ENCODE assay signal across 12 cellular contexts in genomic region chr11:111447931-111448330, GRCh38.
DNase-seq lines count a peak whose midpoint lies in the region; TF ChIP-seq lines count a peak whose summit lies in the region.
"Had no signal": no experiment of that assay in that cellular context is flagged by ENCODE, and none has a peak within 500 bp of the region (broad histone marks: within the 10 kb centered on the region; RNA-seq: fewer than 3 reads in every experiment).

No MANE protein-coding gene starts in this region.

- no peaks in the 10 kb centered on the region for H3K4me1 ChIP-seq in osteoblast (ENCODE audit: insufficient read depth, low read length)
- H3K4me1 ChIP-seq in PC-9 (replicated peaks; ENCODE audit: insufficient read depth), result no peaks in the 10 kb centered on the region
- H3K4me1 ChIP-seq: HAP-1 had no signal

- POLR2A ChIA-PET in PC-9 (lab: Charles Lee; ENCODE audit: unreplicated experiment), result no interaction called here

- H3K36me3 ChIP-seq in osteoblast (ENCODE audit: insufficient read depth, low read length) (no peaks in the 10 kb centered on the region), PC-9 (ENCODE audit: low read depth) (no peaks in the 10 kb centered on the region)
- H3K36me3 ChIP-seq: HAP-1 had no signal

- H3K27ac ChIP-seq in VCaP, result peak overlapping the region; percentile 9; the same call in 1 of the 2 replicates
- H3K27ac ChIP-seq in osteoblast (ENCODE audit: low read depth, low read length), result no peak overlapping the region
- no peak overlapping the region for H3K27ac ChIP-seq in PC-9
- H3K27ac ChIP-seq: 22Rv1 had no signal

- no peaks in the 10 kb centered on the region for H3K9me3 ChIP-seq in osteoblast (ENCODE audit: low read depth, low read length)
- no peaks in the 10 kb centered on the region for H3K9me3 ChIP-seq in PC-9 (ENCODE audit: insufficient read depth, low read depth)
- H3K9me3 ChIP-seq: HAP-1 had no signal

- no peak overlapping the region for H3K4me3 ChIP-seq in osteoblast (ENCODE audit: insufficient read depth, low read length)
- H3K4me3 ChIP-seq in PC-9, result no peak overlapping the region
- H3K4me3 ChIP-seq: HAP-1 had no signal

- TF ChIP-seq CTCF in VCaP (conservative IDR thresholded peaks at IDR 0.05), result no peak
- TF ChIP-seq CTCF in osteoblast (IDR thresholded peaks at IDR 0.05; ENCODE audit: extremely low read depth, low read depth, low read length), result no peak
- TF ChIP-seq CTCF in type B pancreatic cell (conservative IDR thresholded peaks at IDR 0.05), result no peak
- no peak for TF ChIP-seq CTCF in PC-9 (conservative IDR thresholded peaks at IDR 0.05)
- no peak for TF ChIP-seq CTCF in GM13977 (IDR thresholded peaks at IDR 0.05; ENCODE audit: extremely low read depth, insufficient read depth, missing control alignments)

- CTCF ChIA-PET in PC-9 (lab: Charles Lee), result no interaction called here

- H3K4me3 Mint-ChIP-seq in type B pancreatic cell, result no peak overlapping the region
- H3K4me3 Mint-ChIP-seq: CD14-positive monocyte had no signal

- H4K20me1 ChIP-seq in osteoblast (ENCODE audit: insufficient read depth, low read length) (no peaks in the 10 kb centered on the region), PC-9 (ENCODE audit: insufficient read depth) (no peaks in the 10 kb centered on the region)

- H3K4me2 ChIP-seq in osteoblast (ENCODE audit: insufficient read depth, low read length) (no peak overlapping the region), PC-9 (no peak overlapping the region)

- BruUV-seq in PC-9 (replicated peaks; lab: Mats Ljungman, UMichigan), result no TSS peak

- H3K27me3 ChIP-seq in osteoblast (ENCODE audit: insufficient read depth, low read length), result peaks cover 4% of the 10 kb centered on the region
- no peaks in the 10 kb centered on the region for H3K27me3 ChIP-seq in PC-9 (ENCODE audit: insufficient read depth, low read depth)

- H2AFZ ChIP-seq in osteoblast (ENCODE audit: low read length) (no peak overlapping the region), PC-9 (no peak overlapping the region)

- no peaks in the 10 kb centered on the region for H3K9me3 Mint-ChIP-seq in type B pancreatic cell

- DNase-seq in DMS 273 (lab: John Stamatoyannopoulos, UW; ENCODE audit: unreplicated experiment) (peak; percentile 57), DMS 273 treated with DMSO at 0.1 percent for 48 hours (lab: John Stamatoyannopoulos, UW) (no peak), osteoblast (ENCODE audit: insufficient read length, low spot score, missing footprints) (peak; percentile 49), type B pancreatic cell (ENCODE audit: extremely low spot score, unreplicated experiment) (no peak), PC-9 (no peak), GM13977 (ENCODE audit: low spot score) (no peak)
- DNase-seq: DMS79, GOT3 had no signal

- in situ Hi-C loops in GM13977 (cut with MboI; ENCODE audit: low pct_unique_long_range_greater_than_20kb, low sequenced_read_pairs, unreplicated experiment), result loop anchor here (25.0 kb wide), 1 partner anchor 1011 kb away; the partner anchor contains the start of gene FDX1

- no peaks in the 10 kb centered on the region for H3K36me3 Mint-ChIP-seq in type B pancreatic cell
- H3K36me3 Mint-ChIP-seq: CD14-positive monocyte had no signal

- intact Hi-C loops in PC-9 (cut with micrococcal nuclease; ENCODE audit: unreplicated experiment), result loop anchor here (5.0 kb wide), 2 partner anchors 1001 to 1016 kb away; no protein-coding TSS in a partner anchor

- H3K27me3 Mint-ChIP-seq in type B pancreatic cell, result peaks cover 10% of the 10 kb centered on the region

- no peaks in the 10 kb centered on the region for H3K79me2 ChIP-seq in osteoblast (ENCODE audit: insufficient read depth, low read length)
- H3K79me2 ChIP-seq in PC-9 (ENCODE audit: low read depth), result no peaks in the 10 kb centered on the region

- H3K4me1 Mint-ChIP-seq in type B pancreatic cell (ENCODE audit: unreplicated experiment), result no peaks in the 10 kb centered on the region

- no peaks in the 10 kb centered on the region for H3K9me2 ChIP-seq in PC-9 (ENCODE audit: insufficient read depth)

- H3F3A ChIP-seq in PC-9 (ENCODE audit: insufficient read depth, low read depth), result no peaks in the 10 kb centered on the region

- H3K27ac Mint-ChIP-seq in type B pancreatic cell, result peak overlapping the region; percentile 5

Comparison
In these comparisons a context has a peak if more than half of its experiments do, and no peak if none do; other contexts are left out.
1. DNase-seq: peak in DMS 273 (single experiment) and osteoblast (single experiment); none in DMS 273 treated with DMSO at 0.1 percent for 48 hours (single experiment), type B pancreatic cell (single experiment), PC-9 (0 of 2) and GM13977 (single experiment).